ENCODE assay signal across 8 cellular contexts in the genomic region with DNA sequence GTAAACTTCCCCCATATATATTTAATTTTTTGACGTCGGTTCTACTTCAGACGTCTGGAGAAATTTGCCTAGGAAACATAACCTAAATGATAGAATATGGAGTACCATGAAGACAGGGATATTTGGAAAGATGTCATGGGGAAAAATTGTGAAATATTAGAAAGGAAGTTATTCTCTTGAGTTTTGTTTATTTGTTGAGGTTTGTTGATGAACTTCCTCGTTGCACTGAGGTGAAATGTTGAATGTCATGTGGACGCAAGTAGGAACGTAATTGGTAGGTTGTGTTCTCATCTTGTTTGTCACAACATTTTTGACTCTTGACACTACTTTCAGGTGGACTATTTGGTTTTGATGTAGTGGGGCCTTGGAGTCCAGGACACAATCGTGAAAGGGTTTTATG. TPM values are rescaled to one million over a fixed set of nuclear protein-coding genes. Genes with fewer than 3 reads are reported as not detected.
DNase-seq lines count a peak whose midpoint lies in the region; ATAC-seq, FAIRE-seq and TF ChIP-seq lines count a peak whose summit lies in the region.

No MANE protein-coding gene starts in this region.

- H3K4ac ChIP-seq in H1 (replicated peaks; ENCODE audit: insufficient read length, low read depth, low read length): no peak overlapping the region

- H3K9me3 Mint-ChIP-seq in Caco-2 (ENCODE audit: unreplicated experiment): no peaks in the 10 kb centered on the region

- H3K79me1 ChIP-seq in H1 (ENCODE audit: low read depth, low read length): no peaks in the 10 kb centered on the region

- H3K79me2 ChIP-seq in H1 (ENCODE audit: control insufficient read depth in 1 of 2, insufficient read depth in 2 of 2, low read length in 2 of 2) (peaks cover 0 to 43% of the 10 kb centered on the region in 2 experiments; a peak in 3 of 4 replicates), neural cell (replicated peaks; ENCODE audit: insufficient read depth, low read length) (peaks cover 20% of the 10 kb centered on the region)

- POLR2A ChIA-PET in Caco-2 (lab: Charles Lee) (no interaction called here), H1 (lab: Charles Lee; ENCODE audit: partially characterized antibody) (interaction anchor here (1.4 kb wide), 1 partner anchor 10 kb away, joined by 5 read pairs; no protein-coding TSS in a partner anchor)

- TSS peak; percentile 68 for BruUV-seq in Caco-2 (replicated peaks; lab: Mats Ljungman, UMichigan)

- no peak overlapping the region for H3K14ac ChIP-seq in H1 (ENCODE audit: insufficient read length)

- no peaks in the 10 kb centered on the region for H3K9me3 ChIP-seq in Caco-2
- H3K9me3 ChIP-seq in H1 (ENCODE audit: insufficient read depth in 2 of 2, low read depth in 1 of 2, low read length in 1 of 2): no peaks in the 10 kb centered on the region
- no peaks in the 10 kb centered on the region for H3K9me3 ChIP-seq in neural cell (ENCODE audit: low read length)

- peaks cover 2% of the 10 kb centered on the region; the same call in 1 of the 2 replicates for H3K23me2 ChIP-seq in H1 (ENCODE audit: low read depth, low read length)

- H2AFZ ChIP-seq in H1 (ENCODE audit: low read length) (no peak overlapping the region), neural cell (ENCODE audit: low read depth, low read length) (no peak overlapping the region)

- H2BK15ac ChIP-seq in H1 (ENCODE audit: low read length): no peak overlapping the region

- H4K5ac ChIP-seq in H1 (ENCODE audit: insufficient read length, low read depth, low read length): no peak overlapping the region

- H3K23ac ChIP-seq in H1 (ENCODE audit: insufficient read length): no peak overlapping the region

- H2BK120ac ChIP-seq in H1 (replicated peaks; ENCODE audit: low read depth, low read length): no peak overlapping the region

- H3K56ac ChIP-seq in H1 (replicated peaks; ENCODE audit: insufficient read length, low read depth, low read length): no peak overlapping the region

- TF ChIP-seq RAD21 in H1 (IDR thresholded peaks at IDR 0.05 in 1 of 2, conservative IDR thresholded peaks at IDR 0.05 in 1 of 2; ENCODE audit: low read depth in 2 of 2, low read length in 2 of 2) (no peak), neural cell (conservative IDR thresholded peaks at IDR 0.05) (no peak)

- CTCF ChIA-PET in Caco-2 (lab: Charles Lee) (no interaction called here), H1 (lab: Charles Lee; ENCODE audit: partially characterized antibody) (no interaction called here)

- no peak overlapping the region for H2BK12ac ChIP-seq in H1 (ENCODE audit: low read depth, low read length)

- FAIRE-seq in H1 (lab: Jason Lieb, UNC) (no peak), GM19239 (lab: Jason Lieb, UNC) (no peak)

- no peak overlapping the region for H4K91ac ChIP-seq in H1 (replicated peaks; ENCODE audit: insufficient read length, low read length)

- H2AK5ac ChIP-seq in H1 (ENCODE audit: low read depth, low read length): no peak overlapping the region

- H3K27ac ChIP-seq in H1 (ENCODE audit: low read depth, low read length) (no peak overlapping the region), neural cell (ENCODE audit: low read length) (no peak overlapping the region)

- no peak for ATAC-seq in HG02759 (IDR thresholded peaks at IDR 0.05; ENCODE audit: unreplicated experiment)
- ATAC-seq in HG02973 (IDR thresholded peaks at IDR 0.05; ENCODE audit: unreplicated experiment): no peak

- H2BK5ac ChIP-seq in H1 (ENCODE audit: low read depth, low read length): no peak overlapping the region

- TF ChIP-seq EP300 in H1 (IDR thresholded peaks at IDR 0.05; ENCODE audit: borderline replicate concordance in 1 of 2, low read depth in 2 of 2, low read length in 2 of 2) (no peak), neural cell (conservative IDR thresholded peaks at IDR 0.05; ENCODE audit: poor library complexity, severe bottlenecking) (no peak)

- peaks cover 23% of the 10 kb centered on the region for H3K4me1 Mint-ChIP-seq in Caco-2 (ENCODE audit: low read depth, unreplicated experiment)

- peak overlapping the region; percentile 90 for H3K27ac Mint-ChIP-seq in Caco-2 (ENCODE audit: unreplicated experiment)

- H3K9me2 ChIP-seq in neural cell (ENCODE audit: insufficient read depth, low read length): no peaks in the 10 kb centered on the region

- no peaks in the 10 kb centered on the region for H3K27me3 Mint-ChIP-seq in Caco-2 (ENCODE audit: insufficient read depth, unreplicated experiment)

- peak overlapping the region; percentile 67 to 74 for H3K4me2 ChIP-seq in H1 (ENCODE audit: insufficient read depth in 1 of 2, low read depth in 2 of 2, low read length in 2 of 2)
- H3K4me2 ChIP-seq in neural cell (ENCODE audit: low read length): peak overlapping the region; percentile 89

- H2BK20ac ChIP-seq in H1 (ENCODE audit: low read length): no peak overlapping the region

- WGBS in H1 (ENCODE audit: extremely low coverage in 1 of 2, insufficient coverage in 1 of 2, insufficient read length in 1 of 2, insufficient replicate concordance in 2 of 2, low coverage in 1 of 2, low lambda C conversion rate in 2 of 2, missing lambda C conversion rate in 1 of 2), 2 experiments: 78% methylated on average over 7 of the region's 7 CpGs; no CpG with 5 or more reads in 1 of the 2 experiments

- TF ChIP-seq CTCF in Caco-2 (IDR thresholded peaks at IDR 0.05; ENCODE audit: insufficient read depth in 1 of 2, low read depth in 1 of 2, low read length in 1 of 2, severe bottlenecking in 1 of 2, unreplicated experiment in 1 of 2) (no peak), H1 (IDR thresholded peaks at IDR 0.05; ENCODE audit: control extremely low read depth in 1 of 3, insufficient read depth in 1 of 3, low read depth in 1 of 3, low read length in 3 of 3) (no peak), neural cell (IDR thresholded peaks at IDR 0.05; ENCODE audit: poor library complexity, severe bottlenecking) (no peak)

- intact Hi-C loops in Caco-2 (cut with micrococcal nuclease; ENCODE audit: unreplicated experiment): loop anchor here (5.0 kb wide), 1 partner anchor 45 kb away; no protein-coding TSS in a partner anchor

- peak overlapping the region; percentile 74 for H3K4me3 ChIP-seq in Caco-2 (ENCODE audit: low read depth, low read length)
- H3K4me3 ChIP-seq in H1 (ENCODE audit: extremely low read depth in 1 of 4, insufficient read depth in 2 of 4, low read depth in 3 of 4, low read length in 4 of 4): peak overlapping the region in 2 of 4 experiments; percentile 51 to 87; a peak in 3 of 8 replicates
- H3K4me3 ChIP-seq in neural cell (ENCODE audit: low read length): peak overlapping the region; percentile 82

- no peak for TF ChIP-seq POLR2A in H1 (IDR thresholded peaks at IDR 0.05; ENCODE audit: control extremely low read depth in 1 of 2, low read depth in 2 of 2, low read length in 2 of 2)

- peaks cover 31% of the 10 kb centered on the region for H3K4me1 ChIP-seq in Caco-2
- H3K4me1 ChIP-seq in H1 (replicated peaks in 1 of 4; ENCODE audit: control insufficient read depth in 3 of 4, insufficient read depth in 4 of 4, low read length in 3 of 4): peaks cover 0 to 20% (median 9%) of the 10 kb centered on the region in 4 experiments; a peak in 5 of 7 replicates

- no peaks in the 10 kb centered on the region for H3F3A ChIP-seq in neural cell (ENCODE audit: insufficient read depth, low read length, poor library complexity, severe bottlenecking)

- H4K8ac ChIP-seq in H1 (ENCODE audit: extremely low read depth, insufficient read depth, low read length): no peak overlapping the region

- DNase-seq in Caco-2 (no peak), NAMALWA (ENCODE audit: low spot score) (peak; percentile 28), H1 (ENCODE audit: low read depth in 1 of 2, low spot score in 2 of 2) (no peak), GM19239 (ENCODE audit: insufficient read length, low spot score) (no peak)
- no peak for DNase-seq in NK-92 treated with Interleukin-12 subunit alpha and Interleukin-12 subunit beta, amount 100 ng/mL, for 24 hours (lab: John Stamatoyannopoulos, UW)

- H3K4me3 Mint-ChIP-seq in Caco-2 (ENCODE audit: unreplicated experiment): peak overlapping the region; percentile 97

- H3K36me3 ChIP-seq in Caco-2 (ENCODE audit: control insufficient read depth, insufficient read depth, low read length) (no peaks in the 10 kb centered on the region), H1 (ENCODE audit: control insufficient read depth in 2 of 4, insufficient read depth in 4 of 4, low read length in 3 of 4) (no peaks in the 10 kb centered on the region), neural cell (ENCODE audit: insufficient read depth, low read length) (no peaks in the 10 kb centered on the region)

- H4K20me1 ChIP-seq in H1 (replicated peaks in 1 of 2; ENCODE audit: control insufficient read depth in 1 of 2, insufficient read depth in 2 of 2, low read length in 2 of 2): no peaks in the 10 kb centered on the region
- no peaks in the 10 kb centered on the region for H4K20me1 ChIP-seq in neural cell (ENCODE audit: insufficient read depth)

- H3K9ac ChIP-seq in H1 (replicated peaks in 1 of 4; ENCODE audit: extremely low read depth in 1 of 4, low read depth in 3 of 4, low read length in 3 of 4) (no peak overlapping the region), neural cell (ENCODE audit: low read length) (no peak overlapping the region)

- H3K27me3 ChIP-seq in Caco-2 (replicated peaks; ENCODE audit: control insufficient read depth, insufficient read depth, low read length) (no peaks in the 10 kb centered on the region), H1 (replicated peaks in 1 of 4; ENCODE audit: control insufficient read depth in 3 of 4, extremely low read depth in 1 of 4, insufficient read depth in 3 of 4, low read length in 3 of 4) (no peaks in the 10 kb centered on the region), neural cell (ENCODE audit: insufficient read depth, low read depth, low read length) (no peaks in the 10 kb centered on the region)

- peaks cover 8% of the 10 kb centered on the region for H3K36me3 Mint-ChIP-seq in Caco-2 (ENCODE audit: insufficient read depth, unreplicated experiment)

- H3K18ac ChIP-seq in H1 (ENCODE audit: extremely low read depth, low read length): no peak overlapping the region

TF ChIP-seq in H1, 55 proteins besides CTCF, POLR2A, EP300 and RAD21 (continues in another document):
- TF ChIP-seq NRF1 (IDR thresholded peaks at IDR 0.05; ENCODE audit: low read depth, low read length): no peak
- TF ChIP-seq SP1 (IDR thresholded peaks at IDR 0.05; ENCODE audit: low read depth, low read length): no peak

RNA-seq across cellular contexts. Expression of a gene that starts 1.3 kb away (rescaled TPM):
- 12.3 and 12.4 TPM in 2 replicates for total RNA-seq in Caco-2 (2022)
- total RNA-seq in H1 (2021; fragmentation: NEBNext Ultra II Directional; extraction: Animal tissue kit (Norgen Biotek cat#: 25700)): 16.4 and 17.9 TPM in 2 replicates
- polyA plus RNA-seq in H1 (2011; rRNA removed) (4.8 and 10.5 TPM in 2 replicates), neural cell (26.6 and 31.6 TPM in 2 replicates)
- 9.6 TPM for polyA plus RNA-seq in H1 (2011; cell fraction: cytosol; rRNA removed)
- polyA plus RNA-seq in H1 (2011; cell fraction: nucleus; rRNA removed): 5.4 TPM
- 13.6 to 20.7 TPM (median 16.6 TPM) in 4 replicates for polyA plus RNA-seq in H1 (2012, experiment 1 of 2)
- 2.8 TPM for polyA plus RNA-seq in H1 (2012, experiment 2 of 2)
- 8.1 TPM for polyA plus RNA-seq in H1 (2013, experiment 1 of 2)
- polyA plus RNA-seq in H1 (2013, experiment 2 of 2): 7.6 TPM
- 16.2 and 29.8 TPM in 2 replicates for polyA minus RNA-seq in H1 (2011; rRNA and poly(A)+ RNA removed)
- 9.0 TPM for polyA minus RNA-seq in H1 (2011; cell fraction: cytosol; rRNA and poly(A)+ RNA removed)
- polyA minus RNA-seq in H1 (2011; cell fraction: nucleus; rRNA and poly(A)+ RNA removed): 20.3 TPM
- 49.2 and 52.8 TPM in 2 replicates for polyA minus RNA-seq in neural cell
